1 cellular context compared by ENCODE assay signal in the genomic region with DNA sequence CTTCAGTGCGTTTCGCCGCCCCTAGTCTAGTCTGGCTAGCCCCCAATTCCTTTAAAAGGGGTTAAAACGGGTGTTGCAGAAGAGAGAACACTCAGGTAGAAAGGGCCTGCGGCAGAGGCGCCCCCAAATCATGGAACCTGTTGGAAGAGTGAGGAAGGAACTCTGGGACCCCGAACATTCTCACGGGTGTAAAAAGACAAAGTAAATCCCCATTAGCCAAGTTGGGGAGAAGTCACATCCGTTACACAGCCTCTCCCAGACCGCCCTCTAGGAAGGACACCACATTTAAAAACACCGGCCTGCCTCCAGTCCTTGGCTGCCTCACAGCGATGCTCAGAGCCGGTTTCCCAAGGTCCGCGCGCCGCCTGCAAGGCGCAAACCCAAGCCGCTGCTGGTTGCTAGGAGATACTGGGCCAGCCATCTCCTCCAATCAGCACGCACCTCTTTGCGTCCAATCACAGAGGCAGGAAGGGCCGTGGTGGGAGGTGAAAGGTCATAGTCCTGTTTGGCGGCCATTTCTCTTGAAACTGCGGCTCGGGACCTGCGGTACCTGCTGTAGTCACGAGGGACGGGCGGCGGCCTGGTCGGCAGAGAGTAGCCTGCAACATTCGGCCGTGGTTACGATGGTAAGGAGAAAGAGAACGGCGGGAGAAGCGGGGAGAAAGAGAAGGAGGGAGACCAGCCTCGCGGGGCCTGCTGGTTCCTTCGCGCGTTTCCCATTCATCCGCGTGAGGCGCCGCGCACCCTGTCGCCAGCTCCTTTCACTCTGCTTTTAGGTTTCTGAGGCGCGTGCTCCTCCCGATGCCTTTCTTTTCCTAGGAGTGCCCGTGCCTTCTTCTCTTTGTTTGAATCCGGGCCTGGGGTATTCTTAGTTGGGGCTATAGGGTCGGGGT.
TF ChIP-seq lines count a peak whose summit lies in the region.

A gene (plus strand): TSS at position 502 of the 893 bp plus-strand sequence. CDS start 122 bp downstream, at position 624.

TF ChIP-seq in HepG2, 621 proteins besides CTCF, POLR2A, EP300 and RAD21 (continued from another document):
- TF ChIP-seq, protein P1, sequence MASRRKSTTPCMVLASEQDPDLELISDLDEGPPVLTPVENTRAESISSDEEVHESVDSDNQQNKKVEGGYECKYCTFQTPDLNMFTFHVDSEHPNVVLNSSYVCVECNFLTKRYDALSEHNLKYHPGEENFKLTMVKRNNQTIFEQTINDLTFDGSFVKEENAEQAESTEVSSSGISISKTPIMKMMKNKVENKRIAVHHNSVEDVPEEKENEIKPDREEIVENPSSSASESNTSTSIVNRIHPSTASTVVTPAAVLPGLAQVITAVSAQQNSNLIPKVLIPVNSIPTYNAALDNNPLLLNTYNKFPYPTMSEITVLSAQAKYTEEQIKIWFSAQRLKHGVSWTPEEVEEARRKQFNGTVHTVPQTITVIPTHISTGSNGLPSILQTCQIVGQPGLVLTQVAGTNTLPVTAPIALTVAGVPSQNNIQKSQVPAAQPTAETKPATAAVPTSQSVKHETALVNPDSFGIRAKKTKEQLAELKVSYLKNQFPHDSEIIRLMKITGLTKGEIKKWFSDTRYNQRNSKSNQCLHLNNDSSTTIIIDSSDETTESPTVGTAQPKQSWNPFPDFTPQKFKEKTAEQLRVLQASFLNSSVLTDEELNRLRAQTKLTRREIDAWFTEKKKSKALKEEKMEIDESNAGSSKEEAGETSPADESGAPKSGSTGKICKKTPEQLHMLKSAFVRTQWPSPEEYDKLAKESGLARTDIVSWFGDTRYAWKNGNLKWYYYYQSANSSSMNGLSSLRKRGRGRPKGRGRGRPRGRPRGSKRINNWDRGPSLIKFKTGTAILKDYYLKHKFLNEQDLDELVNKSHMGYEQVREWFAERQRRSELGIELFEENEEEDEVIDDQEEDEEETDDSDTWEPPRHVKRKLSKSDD (CRISPR knock-in tag; IDR thresholded peaks at IDR 0.05; ENCODE audit: low read depth): 0 out of 2 replicates have a peak, but pooled peaks have one; percentile 54
- TF ChIP-seq, protein P2, sequence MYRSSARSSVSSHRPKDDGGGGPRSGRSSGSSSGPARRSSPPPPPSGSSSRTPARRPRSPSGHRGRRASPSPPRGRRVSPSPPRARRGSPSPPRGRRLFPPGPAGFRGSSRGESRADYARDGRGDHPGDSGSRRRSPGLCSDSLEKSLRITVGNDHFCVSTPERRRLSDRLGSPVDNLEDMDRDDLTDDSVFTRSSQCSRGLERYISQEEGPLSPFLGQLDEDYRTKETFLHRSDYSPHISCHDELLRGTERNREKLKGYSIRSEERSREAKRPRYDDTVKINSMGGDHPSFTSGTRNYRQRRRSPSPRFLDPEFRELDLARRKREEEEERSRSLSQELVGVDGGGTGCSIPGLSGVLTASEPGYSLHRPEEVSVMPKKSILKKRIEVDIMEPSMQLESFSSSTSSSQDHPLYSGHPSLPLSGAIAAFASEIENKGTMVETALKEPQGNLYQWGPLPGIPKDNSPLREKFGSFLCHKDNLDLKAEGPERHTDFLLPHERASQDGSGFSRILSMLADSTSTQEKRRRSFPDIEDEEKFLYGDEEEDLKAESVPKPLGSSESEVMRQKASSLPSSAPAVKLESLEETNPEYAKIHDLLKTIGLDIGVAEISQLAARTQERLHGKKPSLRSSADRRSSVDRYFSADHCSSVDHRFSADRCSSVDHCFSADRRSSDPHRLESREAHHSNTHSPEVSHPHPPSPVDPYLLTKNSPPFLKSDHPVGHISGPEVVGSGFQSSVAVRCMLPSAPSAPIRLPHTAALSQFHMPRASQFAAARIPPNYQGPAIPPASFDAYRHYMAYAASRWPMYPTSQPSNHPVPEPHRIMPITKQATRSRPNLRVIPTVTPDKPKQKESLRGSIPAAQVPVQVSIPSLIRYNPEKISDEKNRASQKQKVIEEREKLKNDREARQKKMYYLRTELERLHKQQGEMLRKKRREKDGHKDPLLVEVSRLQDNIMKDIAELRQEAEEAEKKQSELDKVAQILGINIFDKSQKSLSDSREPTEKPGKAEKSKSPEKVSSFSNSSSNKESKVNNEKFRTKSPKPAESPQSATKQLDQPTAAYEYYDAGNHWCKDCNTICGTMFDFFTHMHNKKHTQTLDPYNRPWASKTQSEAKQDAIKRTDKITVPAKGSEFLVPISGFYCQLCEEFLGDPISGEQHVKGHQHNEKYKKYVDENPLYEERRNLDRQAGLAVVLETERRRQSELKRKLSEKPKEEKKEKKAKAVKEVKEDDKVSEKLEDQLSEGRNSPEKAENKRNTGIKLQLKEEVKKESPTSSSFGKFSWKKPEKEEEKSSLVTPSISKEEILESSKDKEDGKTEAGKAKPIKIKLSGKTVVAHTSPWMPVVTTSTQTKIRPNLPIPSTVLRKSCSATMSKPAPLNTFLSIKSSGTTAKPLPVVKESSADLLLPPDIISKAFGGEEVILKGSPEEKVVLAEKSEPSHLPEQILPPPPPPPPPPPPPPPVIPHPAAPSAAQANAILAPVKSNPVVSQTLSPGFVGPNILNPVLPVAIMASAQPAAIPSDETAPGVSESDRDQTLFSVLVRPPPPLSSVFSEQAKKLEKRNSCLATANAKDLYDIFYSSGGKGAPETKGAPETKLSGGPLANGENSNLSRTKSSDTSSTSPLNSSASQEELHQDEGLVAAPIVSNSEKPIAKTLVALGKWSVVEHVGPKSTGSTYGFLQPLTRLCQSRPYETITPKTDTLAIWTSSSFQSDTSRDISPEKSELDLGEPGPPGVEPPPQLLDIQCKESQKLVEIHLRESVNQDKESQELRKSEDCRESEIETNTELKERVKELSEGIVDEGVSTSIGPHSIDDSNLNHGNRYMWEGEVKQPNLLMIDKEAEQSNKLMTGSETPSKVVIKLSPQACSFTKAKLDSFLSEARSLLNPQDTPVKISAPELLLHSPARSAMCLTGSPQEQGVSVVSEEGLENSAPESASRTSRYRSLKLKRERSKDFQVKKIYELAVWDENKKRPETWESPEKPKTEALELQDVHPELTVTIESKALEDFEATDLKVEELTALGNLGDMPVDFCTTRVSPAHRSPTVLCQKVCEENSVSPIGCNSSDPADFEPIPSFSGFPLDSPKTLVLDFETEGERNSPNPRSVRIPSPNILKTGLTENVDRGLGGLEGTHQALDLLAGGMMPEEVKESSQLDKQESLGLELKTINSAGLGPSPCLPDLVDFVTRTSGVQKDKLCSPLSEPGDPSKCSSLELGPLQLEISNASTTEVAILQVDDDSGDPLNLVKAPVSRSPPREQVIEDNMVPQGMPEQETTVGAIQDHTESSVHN (CRISPR knock-in tag; IDR thresholded peaks at IDR 0.05): 0 out of 2 replicates have a peak, but pooled peaks have one; percentile 78
- TF ChIP-seq ELF4 (CRISPR knock-in tag; IDR thresholded peaks at IDR 0.05; ENCODE audit: borderline replicate concordance) (no peak), SOX13 (IDR thresholded peaks at IDR 0.05) (no peak), SOX13 (CRISPR knock-in tag; conservative IDR thresholded peaks at IDR 0.05 in 1 of 2, IDR thresholded peaks at IDR 0.05 in 1 of 2) (0 out of 4 replicates have a peak, but pooled peaks of 1 of the 2 experiments have one; percentile 24), ZNF772 (CRISPR knock-in tag; IDR thresholded peaks at IDR 0.05) (no peak; the same call in 1 of the 2 replicates), CBX5 (CRISPR knock-in tag; IDR thresholded peaks at IDR 0.05; ENCODE audit: borderline replicate concordance) (0 out of 2 replicates have a peak, but pooled peaks have one; percentile 66), FOSL2 (CRISPR knock-in tag; IDR thresholded peaks at IDR 0.05) (peak; percentile 52), NCOA5 (CRISPR knock-in tag; IDR thresholded peaks at IDR 0.05) (no peak)
- TF ChIP-seq, protein P3, sequence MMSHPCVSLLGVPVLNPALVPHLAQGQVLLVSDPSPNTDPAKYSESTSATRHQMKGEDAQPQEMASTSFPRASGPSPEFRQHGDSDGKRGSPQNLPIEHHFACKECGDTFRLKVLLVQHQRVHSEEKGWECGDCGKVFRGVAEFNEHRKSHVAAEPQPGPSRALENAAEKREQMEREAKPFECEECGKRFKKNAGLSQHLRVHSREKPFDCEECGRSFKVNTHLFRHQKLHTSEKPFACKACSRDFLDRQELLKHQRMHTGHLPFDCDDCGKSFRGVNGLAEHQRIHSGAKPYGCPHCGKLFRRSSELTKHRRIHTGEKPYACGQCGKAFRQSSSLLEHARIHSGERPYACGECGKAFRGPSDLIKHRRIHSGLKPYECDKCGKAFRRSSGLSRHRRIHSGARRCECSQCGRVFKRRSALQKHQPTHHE (CRISPR knock-in tag; IDR thresholded peaks at IDR 0.05; ENCODE audit: borderline replicate concordance): 0 out of 2 replicates have a peak, but pooled peaks have one; percentile 45
TF ChIP-seq in HepG2: peak in this region for 260.
